17 cellular contexts compared by ENCODE assay signal in genomic region chr12:92905258-92905810, GRCh38.
"Had no signal": no experiment of that assay in that cellular context is flagged by ENCODE, and none has a peak within 500 bp of the region (broad histone marks: within the 10 kb centered on the region; RNA-seq: fewer than 3 reads in every experiment).

No MANE protein-coding gene starts in this region.

- H3K9ac ChIP-seq: neural progenitor cell had no signal

- H3K4me3 ChIP-seq: neural progenitor cell, prostate gland, tibial nerve, uterus had no signal

- H3K4me2 ChIP-seq: neural progenitor cell had no signal

- DNase-seq: activated CD4-positive, alpha-beta T cell treated with anti-CD3 and anti-CD28 coated beads, Interleukin-2, amount 50 U/mL, for 48 hours; activated gamma-delta T cell treated with Interleukin-2 at 50 U/mL for 16 hours; cerebellar nuclear complex; cortex of kidney; effector CD4-positive, alpha-beta T cell; left ventricle myocardium superior; right cardiac atrium; stimulated activated CD4-positive, alpha-beta T cell treated with anti-CD3 and anti-CD28 coated beads, Interleukin-2, amount 100 ng/mL, for 24 hours; stimulated activated naive CD4-positive, alpha-beta T cell treated with Interleukin-2 at 50 U/mL for 16 hours; uterus had no signal

- H3K27ac Mint-ChIP-seq: activated T-helper 1 cell treated with anti-CD3 and anti-CD28 coated beads, Interleukin-12 subunit alpha, Interleukin-12 subunit beta, Interleukin-2, Interleukin-4 antibody, amounts not matched to agents 30 ng/mL and 10 ng/mL and 1 ng/mL, durations not matched to agents 14 hours and 24 hours and 36 hours; neural progenitor cell; T-helper 1 cell treated with Interleukin-12 subunit alpha and Interleukin-12 subunit beta and Interleukin-4 antibody, amounts not matched to agents 30 μg/mL and 1 μg/mL, for 36 hours had no signal

- H3K4me3 Mint-ChIP-seq: activated T-helper 1 cell treated with anti-CD3 and anti-CD28 coated beads, Interleukin-12 subunit alpha, Interleukin-12 subunit beta, Interleukin-2, Interleukin-4 antibody, amounts not matched to agents 30 ng/mL and 10 ng/mL and 1 ng/mL, durations not matched to agents 14 hours and 24 hours and 36 hours; neural progenitor cell; T-helper 1 cell treated with Interleukin-12 subunit alpha and Interleukin-12 subunit beta and Interleukin-4 antibody, amounts not matched to agents 30 μg/mL and 1 μg/mL, for 36 hours had no signal

- H3K27me3 ChIP-seq: neural progenitor cell, tibial nerve, uterus had no signal

- H3K9me3 ChIP-seq: prostate gland, uterus had no signal

- H3K4me1 ChIP-seq: neural progenitor cell, prostate gland, uterus had no signal

- H3K36me3 ChIP-seq: prostate gland, uterus had no signal

- H3K27ac ChIP-seq: neural progenitor cell, prostate gland, tibial nerve, uterus had no signal

- H3K4me1 Mint-ChIP-seq: neural progenitor cell had no signal

- ATAC-seq: activated CD4-positive, CD25-positive, alpha-beta regulatory T cell treated with anti-CD3 and anti-CD28 coated beads, Interleukin-2, amount 50 U/mL, for 24 hours; esophagus mucosa; left ventricle myocardium superior; right cardiac atrium had no signal
